Comparison of ENCODE assay signal across 26 cellular contexts in the genomic region with DNA sequence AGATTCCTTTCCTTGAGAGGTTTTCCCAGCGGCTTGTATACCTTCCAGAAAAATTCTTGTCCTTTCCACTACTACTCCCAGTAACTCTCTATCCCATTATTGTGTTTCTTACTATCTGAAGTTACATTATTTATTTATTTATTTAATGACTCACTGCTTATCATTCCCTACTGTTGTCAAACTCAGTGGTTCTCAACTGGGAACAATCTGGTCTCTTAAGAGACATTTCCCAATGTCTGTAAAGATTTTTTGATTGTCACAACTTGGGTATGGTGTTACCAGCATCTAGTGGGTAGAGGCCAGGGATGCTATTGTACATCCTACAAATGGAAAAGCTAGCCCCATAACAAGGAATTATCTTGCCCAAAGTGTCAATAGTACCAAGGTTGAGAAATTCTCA.
A peak's percentile ranks its signal among the peaks of the same experiment; 100 is the strongest.
DNase-seq lines count a peak whose midpoint lies in the region; ATAC-seq, FAIRE-seq and TF ChIP-seq lines count a peak whose summit lies in the region.
"Had no signal": no experiment of that assay in that cellular context is flagged by ENCODE, and none has a peak within 500 bp of the region (broad histone marks: within the 10 kb centered on the region; RNA-seq: fewer than 3 reads in every experiment).

No MANE protein-coding gene starts in this region.

- peaks cover 6% of the 10 kb centered on the region; the same call in 1 of the 2 replicates for H3K4me1 ChIP-seq in HEK293 (ENCODE audit: control insufficient read depth, insufficient read depth, low read length)
- H3K4me1 ChIP-seq: SJSA1 had no signal

- TF ChIP-seq CTCF in HEK293 (tag by site-specific recombination; IDR thresholded peaks at IDR 0.05) (no peak), bronchial epithelial cell (IDR thresholded peaks at IDR 0.05; ENCODE audit: insufficient read depth, low read length, severe bottlenecking) (no peak)

- no peak for ATAC-seq in activated T-helper 17 cell treated with anti-CD3 and anti-CD28 coated beads, Interleukin-2, amount 50 U/mL, for 72 hours (replicated peaks)
- ATAC-seq: HepG2, K562, Right ventricle myocardium inferior had no signal

- CTCF ChIA-PET in HEK293 (lab: Yijun Ruan, JAX): no interaction called here

- peaks cover 10% of the 10 kb centered on the region for H3K9me3 Mint-ChIP-seq in activated T-helper 17 cell treated with anti-CD3 and anti-CD28 coated beads, Interleukin-2, amount 50 U/mL, for 72 hours

- H3K27me3 Mint-ChIP-seq in activated T-helper 17 cell treated with anti-CD3 and anti-CD28 coated beads, Interleukin-2, amount 50 U/mL, for 72 hours: no peaks in the 10 kb centered on the region

- no peak for FAIRE-seq in bronchial epithelial cell (lab: Jason Lieb, UNC)
- FAIRE-seq: GM19239, HepG2, K562 had no signal

- no peaks in the 10 kb centered on the region for H3K4me1 Mint-ChIP-seq in activated T-helper 17 cell treated with anti-CD3 and anti-CD28 coated beads, Interleukin-2, amount 50 U/mL, for 72 hours

- H3K4me3 Mint-ChIP-seq in activated T-helper 17 cell treated with anti-CD3 and anti-CD28 coated beads, Interleukin-2, amount 50 U/mL, for 72 hours: no peak overlapping the region

- H3K9me3 ChIP-seq in HEK293 (ENCODE audit: control insufficient read depth, insufficient read depth, low read depth, low read length): no peaks in the 10 kb centered on the region
- H3K9me3 ChIP-seq: SJSA1 had no signal

- no peaks in the 10 kb centered on the region for H3K36me3 ChIP-seq in HEK293 (ENCODE audit: control insufficient read depth in 2 of 2, insufficient read depth in 1 of 2, low read length in 2 of 2)
- H3K36me3 ChIP-seq in bronchial epithelial cell (ENCODE audit: control insufficient read depth, insufficient read depth, low read length): no peaks in the 10 kb centered on the region
- H3K36me3 ChIP-seq: SJSA1 had no signal

- DNase-seq in bronchial epithelial cell (ENCODE audit: low read depth): peak; percentile 29
- DNase-seq in fibroblast of gingiva (ENCODE audit: low read depth): peak; percentile 1
- peak; percentile 0 for DNase-seq in iris pigment epithelial cell (ENCODE audit: low read depth)
- no peak for DNase-seq in activated CD4-positive, alpha-beta T cell treated with anti-CD3 and anti-CD28 coated beads, Interleukin-2, amount 50 U/mL, for 1 hour
- DNase-seq in NAMALWA (ENCODE audit: low spot score): no peak
- DNase-seq: Calu3; DMS79 treated with DMSO at 0.1 percent for 48 hours; GM23248; H7; Kasumi-1; MV-4-11; NCI-H1105 treated with DMSO at 0.1 percent for 48 hours; NCI-H146; NCI-H2029; NCI-H446; NCI-H524 treated with DMSO at 0.1 percent for 48 hours; NCI-H774; NK-92 treated with Interleukin-12 subunit alpha and Interleukin-12 subunit beta, amount 100 ng/mL, for 24 hours; PC-9 had no signal

- H3K36me3 Mint-ChIP-seq in activated T-helper 17 cell treated with anti-CD3 and anti-CD28 coated beads, Interleukin-2, amount 50 U/mL, for 72 hours (ENCODE audit: low read depth): no peaks in the 10 kb centered on the region

- no peak overlapping the region for H3K27ac ChIP-seq in HEK293 (ENCODE audit: extremely low read depth, low read depth, low read length)
- H3K27ac ChIP-seq: GM23248, PC-9, SJSA1 had no signal

- H3K4me3 ChIP-seq in HEK293 (ENCODE audit: low read depth, low read length) (no peak overlapping the region), bronchial epithelial cell (ENCODE audit: low read depth, low read length) (no peak overlapping the region)
- H3K4me3 ChIP-seq: GM23248, K562, PC-9, SJSA1 had no signal

- H3K27me3 ChIP-seq in bronchial epithelial cell (ENCODE audit: control insufficient read depth, insufficient read depth, low read length): no peaks in the 10 kb centered on the region
- H3K27me3 ChIP-seq: SJSA1 had no signal

- POLR2A ChIA-PET in HEK293 (lab: Yijun Ruan, JAX): no interaction called here

- H3K27ac Mint-ChIP-seq in activated T-helper 17 cell treated with anti-CD3 and anti-CD28 coated beads, Interleukin-2, amount 50 U/mL, for 72 hours: no peak overlapping the region

TF ChIP-seq in HEK293, 187 proteins besides CTCF, POLR2A, EP300 and RAD21:
- no peak for TF ChIP-seq MZF1 (tag by site-specific recombination; IDR thresholded peaks at IDR 0.05; ENCODE audit: borderline replicate concordance)
- TF ChIP-seq ZXDB (tag by site-specific recombination; IDR thresholded peaks at IDR 0.05): 0 out of 2 replicates have a peak, but pooled peaks have one; percentile 35
- 0 out of 2 replicates have a peak, but pooled peaks have one; percentile 28 for TF ChIP-seq ZEB2 (tag by site-specific recombination; IDR thresholded peaks at IDR 0.05)
- TF ChIP-seq ZNF223 (tag by site-specific recombination; IDR thresholded peaks at IDR 0.05): no peak
- TF ChIP-seq ZNF266 (tag by site-specific recombination; IDR thresholded peaks at IDR 0.05; ENCODE audit: low read depth): no peak
- no peak for TF ChIP-seq GLIS1 (tag by site-specific recombination; IDR thresholded peaks at IDR 0.05)
- 0 out of 2 replicates have a peak, but pooled peaks have one; percentile 25 for TF ChIP-seq ZNF660 (tag by site-specific recombination; IDR thresholded peaks at IDR 0.05)
- TF ChIP-seq ZFHX2 (tag by site-specific recombination; conservative IDR thresholded peaks at IDR 0.05): no peak
- no peak for TF ChIP-seq FEZF1 (tag by site-specific recombination; IDR thresholded peaks at IDR 0.05)
- TF ChIP-seq, protein P1, sequence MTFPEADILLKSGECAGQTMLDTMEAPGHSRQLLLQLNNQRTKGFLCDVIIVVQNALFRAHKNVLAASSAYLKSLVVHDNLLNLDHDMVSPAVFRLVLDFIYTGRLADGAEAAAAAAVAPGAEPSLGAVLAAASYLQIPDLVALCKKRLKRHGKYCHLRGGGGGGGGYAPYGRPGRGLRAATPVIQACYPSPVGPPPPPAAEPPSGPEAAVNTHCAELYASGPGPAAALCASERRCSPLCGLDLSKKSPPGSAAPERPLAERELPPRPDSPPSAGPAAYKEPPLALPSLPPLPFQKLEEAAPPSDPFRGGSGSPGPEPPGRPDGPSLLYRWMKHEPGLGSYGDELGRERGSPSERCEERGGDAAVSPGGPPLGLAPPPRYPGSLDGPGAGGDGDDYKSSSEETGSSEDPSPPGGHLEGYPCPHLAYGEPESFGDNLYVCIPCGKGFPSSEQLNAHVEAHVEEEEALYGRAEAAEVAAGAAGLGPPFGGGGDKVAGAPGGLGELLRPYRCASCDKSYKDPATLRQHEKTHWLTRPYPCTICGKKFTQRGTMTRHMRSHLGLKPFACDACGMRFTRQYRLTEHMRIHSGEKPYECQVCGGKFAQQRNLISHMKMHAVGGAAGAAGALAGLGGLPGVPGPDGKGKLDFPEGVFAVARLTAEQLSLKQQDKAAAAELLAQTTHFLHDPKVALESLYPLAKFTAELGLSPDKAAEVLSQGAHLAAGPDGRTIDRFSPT (tag by site-specific recombination; IDR thresholded peaks at IDR 0.05): 0 out of 2 replicates have a peak, but pooled peaks have one; percentile 9
- TF ChIP-seq ZFP41 (tag by site-specific recombination; IDR thresholded peaks at IDR 0.05; ENCODE audit: borderline replicate concordance): no peak
- TF ChIP-seq ZNF132 (tag by site-specific recombination; IDR thresholded peaks at IDR 0.05; ENCODE audit: borderline replicate concordance): no peak
- 0 out of 2 replicates have a peak, but pooled peaks have one; percentile 21 for TF ChIP-seq KLF10 (tag by site-specific recombination; IDR thresholded peaks at IDR 0.05)
- TF ChIP-seq ZNF174 (tag by site-specific recombination; IDR thresholded peaks at IDR 0.05): no peak
- TF ChIP-seq ZNF169 (tag by site-specific recombination; IDR thresholded peaks at IDR 0.05): no peak
- TF ChIP-seq GLI4 (tag by site-specific recombination; IDR thresholded peaks at IDR 0.05): no peak
- TF ChIP-seq ZIC2 (tag by site-specific recombination; IDR thresholded peaks at IDR 0.05): no peak
- no peak for TF ChIP-seq ZNF140 (tag by site-specific recombination; IDR thresholded peaks at IDR 0.05)
- no peak for TF ChIP-seq ZNF792 (tag by site-specific recombination; IDR thresholded peaks at IDR 0.05)
- no peak for TF ChIP-seq ZNF549 (tag by site-specific recombination; IDR thresholded peaks at IDR 0.05)
- TF ChIP-seq ZFP3 (tag by site-specific recombination; IDR thresholded peaks at IDR 0.05; ENCODE audit: low read depth): no peak
- TF ChIP-seq GFI1B (tag by site-specific recombination; IDR thresholded peaks at IDR 0.05): no peak
- no peak for TF ChIP-seq ZNF558 (tag by site-specific recombination; IDR thresholded peaks at IDR 0.05)
- TF ChIP-seq, protein P2, sequence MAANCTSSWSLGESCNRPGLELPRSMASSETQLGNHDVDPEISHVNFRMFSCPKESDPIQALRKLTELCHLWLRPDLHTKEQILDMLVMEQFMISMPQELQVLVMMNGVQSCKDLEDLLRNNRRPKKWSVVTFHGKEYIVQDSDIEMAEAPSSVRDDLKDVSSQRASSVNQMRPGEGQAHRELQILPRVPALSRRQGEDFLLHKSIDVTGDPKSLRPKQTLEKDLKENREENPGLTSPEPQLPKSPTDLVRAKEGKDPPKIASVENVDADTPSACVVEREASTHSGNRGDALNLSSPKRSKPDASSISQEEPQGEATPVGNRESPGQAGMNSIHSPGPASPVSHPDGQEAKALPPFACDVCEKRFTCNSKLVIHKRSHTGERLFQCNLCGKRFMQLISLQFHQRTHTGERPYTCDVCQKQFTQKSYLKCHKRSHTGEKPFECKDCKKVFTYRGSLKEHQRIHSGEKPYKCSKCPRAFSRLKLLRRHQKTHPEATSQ (tag by site-specific recombination; IDR thresholded peaks at IDR 0.05): no peak
- TF ChIP-seq ZNF473 (tag by site-specific recombination; IDR thresholded peaks at IDR 0.05): no peak
- no peak for TF ChIP-seq KLF8 (tag by site-specific recombination; IDR thresholded peaks at IDR 0.05)
- TF ChIP-seq ZNF677 (tag by site-specific recombination; IDR thresholded peaks at IDR 0.05): no peak
- no peak for TF ChIP-seq GLIS2 (tag by site-specific recombination; IDR thresholded peaks at IDR 0.05)
- TF ChIP-seq ZNF664 (tag by site-specific recombination; IDR thresholded peaks at IDR 0.05): no peak

Comparison
In these comparisons a context has a peak if more than half of its experiments do, and no peak if none do; other contexts are left out.
1. DNase-seq: peak in bronchial epithelial cell (single experiment), fibroblast of gingiva (single experiment) and iris pigment epithelial cell (single experiment); none in activated CD4-positive, alpha-beta T cell treated with anti-CD3 and anti-CD28 coated beads, Interleukin-2, amount 50 U/mL, for 1 hour (single experiment) and NAMALWA (single experiment).